Comparison of ENCODE assay signal across 22 cellular contexts in genomic region chr10:16866861-16867260, GRCh38.
"Had no signal": no experiment of that assay in that cellular context is flagged by ENCODE, and none has a peak within 500 bp of the region (broad histone marks: within the 10 kb centered on the region; RNA-seq: fewer than 3 reads in every experiment).

No MANE protein-coding gene starts in this region.

- H3K27me3 Mint-ChIP-seq: activated CD4-positive, alpha-beta memory T cell treated with anti-CD3 and anti-CD28 coated beads for 36 hours; activated CD4-positive, alpha-beta T cell treated with anti-CD3 and anti-CD28 coated beads, Interleukin-2, amount 10 ng/mL, durations not matched to agents 7 days and 5 days; activated naive CD8-positive, alpha-beta T cell had no signal

- ATAC-seq: activated T-cell treated with anti-CD3 and anti-CD28 coated beads, Interleukin-2, amount 50 U/mL, for 4 hours had no signal

- H3K4me2 ChIP-seq: KMS-11 had no signal

- DNase-seq: activated B cell treated with CpG ODN at 0.5 μM for 24 hours; activated CD4-positive, alpha-beta memory T cell treated with anti-CD3 and anti-CD28 coated beads for 36 hours; activated CD4-positive, alpha-beta T cell treated with anti-CD3 and anti-CD28 coated beads, Interleukin-2, amount 10 ng/mL, durations not matched to agents 7 days and 5 days; activated CD8-positive, alpha-beta memory T cell treated with anti-CD3 and anti-CD28 coated beads for 24 hours; activated effector memory CD4-positive, alpha-beta T cell treated with anti-CD3 and anti-CD28 coated beads, Interleukin-2, amount 50 U/mL, for 16 hours; activated naive CD4-positive, alpha-beta T cell treated with anti-CD3 and anti-CD28 coated beads for 36 hours; activated T-cell treated with anti-CD3 and anti-CD28 coated beads, Interleukin-2, amount 50 U/mL, for 4 hours; central memory CD4-positive, alpha-beta T cell; NCI-H1092; NCI-H1417; NCI-H1694 treated with DMSO at 0.1 percent for 48 hours; NCI-H2029 treated with DMSO at 0.1 percent for 48 hours; NCI-H345; NCI-H510A; NCI-H526 treated with DMSO at 0.1 percent for 48 hours; NCI-H82; SIG-M5; T-helper 9 cell had no signal

- H3K4me1 Mint-ChIP-seq: activated B cell treated with CpG ODN at 0.5 μM for 24 hours; activated CD4-positive, alpha-beta T cell treated with anti-CD3 and anti-CD28 coated beads, Interleukin-2, amount 10 ng/mL, durations not matched to agents 7 days and 5 days had no signal

- H3K4me3 Mint-ChIP-seq: activated B cell treated with CpG ODN at 0.5 μM for 24 hours; activated CD4-positive, alpha-beta memory T cell treated with anti-CD3 and anti-CD28 coated beads for 36 hours; activated CD4-positive, alpha-beta T cell treated with anti-CD3 and anti-CD28 coated beads, Interleukin-2, amount 10 ng/mL, durations not matched to agents 7 days and 5 days; activated naive CD4-positive, alpha-beta T cell treated with anti-CD3 and anti-CD28 coated beads for 36 hours; activated naive CD8-positive, alpha-beta T cell; activated T-cell treated with anti-CD3 and anti-CD28 coated beads, Interleukin-2, amount 50 U/mL, for 4 hours; T-helper 1 cell treated with Interleukin-12 subunit alpha and Interleukin-12 subunit beta and Interleukin-4 antibody, amounts not matched to agents 30 μg/mL and 1 μg/mL, for 36 hours had no signal

- H3K36me3 Mint-ChIP-seq: activated CD4-positive, alpha-beta memory T cell treated with anti-CD3 and anti-CD28 coated beads for 36 hours had no signal

- H3K27ac ChIP-seq: KMS-11, SK-N-MC had no signal

- H3K9ac ChIP-seq: KMS-11 had no signal

- H3K9me3 Mint-ChIP-seq: activated CD4-positive, alpha-beta memory T cell treated with anti-CD3 and anti-CD28 coated beads for 36 hours; activated CD4-positive, alpha-beta T cell treated with anti-CD3 and anti-CD28 coated beads, Interleukin-2, amount 10 ng/mL, durations not matched to agents 7 days and 5 days; activated T-cell treated with anti-CD3 and anti-CD28 coated beads, Interleukin-2, amount 50 U/mL, for 4 hours; T-helper 1 cell treated with Interleukin-12 subunit alpha and Interleukin-12 subunit beta and Interleukin-4 antibody, amounts not matched to agents 30 μg/mL and 1 μg/mL, for 36 hours had no signal

- H3K4me3 ChIP-seq: SK-N-MC had no signal

- H3K27ac Mint-ChIP-seq: activated B cell treated with CpG ODN at 0.5 μM for 24 hours; activated CD4-positive, alpha-beta memory T cell treated with anti-CD3 and anti-CD28 coated beads for 36 hours; activated CD4-positive, alpha-beta T cell treated with anti-CD3 and anti-CD28 coated beads, Interleukin-2, amount 10 ng/mL, durations not matched to agents 7 days and 5 days; activated naive CD4-positive, alpha-beta T cell treated with anti-CD3 and anti-CD28 coated beads for 36 hours; activated naive CD8-positive, alpha-beta T cell; T-helper 1 cell treated with Interleukin-12 subunit alpha and Interleukin-12 subunit beta and Interleukin-4 antibody, amounts not matched to agents 30 μg/mL and 1 μg/mL, for 36 hours had no signal
